ENCODE assay signal across 9 cellular contexts in genomic region chr18:22558945-22559385, GRCh38.
DNase-seq lines count a peak whose midpoint lies in the region; ATAC-seq and TF ChIP-seq lines count a peak whose summit lies in the region.
"Had no signal": no experiment of that assay in that cellular context is flagged by ENCODE, and none has a peak within 500 bp of the region (broad histone marks: within the 10 kb centered on the region; RNA-seq: fewer than 3 reads in every experiment).

No MANE protein-coding gene starts in this region.

- H3K9ac ChIP-seq in PC-3 (ENCODE audit: low read length) = peak overlapping the region; percentile 98

- H3K4me3 ChIP-seq in AG04450 (ENCODE audit: low read depth, low read length) = peak overlapping the region; percentile 55
- peak overlapping the region; percentile 76 for H3K4me3 ChIP-seq in PC-3 (ENCODE audit: low read length)
- H3K4me3 ChIP-seq in fibroblast of pulmonary artery (replicated peaks; ENCODE audit: low read depth, low read length) = peak overlapping the region; percentile 47

- POLR2A ChIA-PET in AG04450 (lab: Yijun Ruan, JAX) = no interaction called here
- POLR2A ChIA-PET in PC-3 (lab: Charles Lee; ENCODE audit: unreplicated experiment) = interaction anchor here (0.6 kb wide), 3 partner anchors 54 to 126 kb away, joined by 3 read pairs; no protein-coding TSS in a partner anchor

- H3K4me3 Mint-ChIP-seq in nephron progenitor cell = peak overlapping the region; percentile 80
- H3K4me3 Mint-ChIP-seq: memory B cell had no signal

- peaks cover 53% of the 10 kb centered on the region for H3K4me1 ChIP-seq in PC-3 (ENCODE audit: insufficient read depth, low read length)

- peak overlapping the region; percentile 79 for H2AFZ ChIP-seq in PC-3 (ENCODE audit: low read length)

- TF ChIP-seq POLR2A in erythroblast (IDR thresholded peaks at IDR 0.05; ENCODE audit: low read length) = no peak

- peak overlapping the region; percentile 23 for H3K27ac Mint-ChIP-seq in nephron progenitor cell
- H3K27ac Mint-ChIP-seq: memory B cell had no signal

- no peak overlapping the region for H3K27ac ChIP-seq in AG04450 (ENCODE audit: low read depth, low read length)
- H3K27ac ChIP-seq in PC-3 (ENCODE audit: low read length) = peak overlapping the region; percentile 94

- DNase-seq in AG04450 (ENCODE audit: low read depth, low spot score) = no peak
- peak; percentile 81 for DNase-seq in PC-3
- DNase-seq in fibroblast of pulmonary artery (ENCODE audit: low read depth) = peak; percentile 76
- DNase-seq in nephron progenitor cell = peak; percentile 58
- no peak for DNase-seq in HCEC 1CT
- no peak for DNase-seq in activated CD4-positive, CD25-positive, alpha-beta regulatory T cell treated with anti-CD3 and anti-CD28 coated beads, Interleukin-2, amount 50 U/mL, for 72 hours
- DNase-seq in LoVo (ENCODE audit: low spot score) = no peak
- DNase-seq in erythroblast (lab: John Stamatoyannopoulos, UW) = no peak

- H3K9me2 ChIP-seq in PC-3 (replicated peaks; ENCODE audit: low read length) = no peaks in the 10 kb centered on the region

- H3K9me3 Mint-ChIP-seq in nephron progenitor cell = no peaks in the 10 kb centered on the region

- intact Hi-C loops in PC-3 (cut with micrococcal nuclease) = loop anchor here (1.0 to 2.0 kb wide), 2 partner anchors 93 to 174 kb away; no protein-coding TSS in a partner anchor

- BruUV-seq in PC-3 (replicated peaks; lab: Mats Ljungman, UMichigan) = no TSS peak

- H3K27me3 Mint-ChIP-seq in nephron progenitor cell (ENCODE audit: low read depth, poor library complexity) = peaks cover 58% of the 10 kb centered on the region

- H3K79me2 ChIP-seq in PC-3 (ENCODE audit: low read length) = no peaks in the 10 kb centered on the region

- TF ChIP-seq CTCF in AG04450 (IDR thresholded peaks at IDR 0.05; ENCODE audit: low read depth, low read length) (no peak), PC-3 (conservative IDR thresholded peaks at IDR 0.05; ENCODE audit: low read depth, low read length) (no peak), fibroblast of pulmonary artery (IDR thresholded peaks at IDR 0.05; ENCODE audit: low read length, missing control alignments) (no peak), nephron progenitor cell (IDR thresholded peaks at IDR 0.05) (no peak)

- peak overlapping the region; percentile 95 for H3K4me2 ChIP-seq in PC-3 (ENCODE audit: low read length)

- H3K4me1 Mint-ChIP-seq in nephron progenitor cell = peaks cover 42% of the 10 kb centered on the region
- H3K4me1 Mint-ChIP-seq: memory B cell had no signal

- H3K9me3 ChIP-seq in AG04450 (ENCODE audit: control insufficient read depth, insufficient read depth, low read length) = no peaks in the 10 kb centered on the region; the same call in 1 of the 2 replicates
- no peaks in the 10 kb centered on the region for H3K9me3 ChIP-seq in PC-3 (ENCODE audit: low read length)

- H3K36me3 ChIP-seq in PC-3 (ENCODE audit: low read depth, low read length) = no peaks in the 10 kb centered on the region

- no peaks in the 10 kb centered on the region for H3K27me3 ChIP-seq in AG04450 (ENCODE audit: control insufficient read depth, insufficient read depth, low read length)
- no peaks in the 10 kb centered on the region for H3K27me3 ChIP-seq in PC-3 (ENCODE audit: low read length)

- CTCF ChIA-PET in AG04450 (lab: Charles Lee) = no interaction called here
- CTCF ChIA-PET in PC-3 (lab: Charles Lee) = interaction anchor here (0.6 to 0.7 kb wide), 2 partner anchors 92 to 153 kb away, joined by 3 read pairs; no protein-coding TSS in a partner anchor

- no peaks in the 10 kb centered on the region for H3F3A ChIP-seq in PC-3 (ENCODE audit: low read length, unreplicated experiment)

- H3K36me3 Mint-ChIP-seq in nephron progenitor cell (ENCODE audit: low read depth) = no peaks in the 10 kb centered on the region
- H3K36me3 Mint-ChIP-seq: memory B cell had no signal

- ATAC-seq in PC-3 = peak; percentile 44

- no peaks in the 10 kb centered on the region for H4K20me1 ChIP-seq in PC-3 (ENCODE audit: low read length)

Comparison
In these comparisons a context has a peak if more than half of its experiments do, and no peak if none do; other contexts are left out.
1. DNase-seq: peak in PC-3 (single experiment), fibroblast of pulmonary artery (single experiment) and nephron progenitor cell (single experiment); none in AG04450 (single experiment), HCEC 1CT (single experiment), activated CD4-positive, CD25-positive, alpha-beta regulatory T cell treated with anti-CD3 and anti-CD28 coated beads, Interleukin-2, amount 50 U/mL, for 72 hours (single experiment), LoVo (single experiment) and erythroblast (0 of 2).
2. Peak in every context shown above with its lines, with median percentiles within 50 percentile points of each other: H3K4me3 ChIP-seq.